ENCODE assay signal across 17 cellular contexts in the genomic region with DNA sequence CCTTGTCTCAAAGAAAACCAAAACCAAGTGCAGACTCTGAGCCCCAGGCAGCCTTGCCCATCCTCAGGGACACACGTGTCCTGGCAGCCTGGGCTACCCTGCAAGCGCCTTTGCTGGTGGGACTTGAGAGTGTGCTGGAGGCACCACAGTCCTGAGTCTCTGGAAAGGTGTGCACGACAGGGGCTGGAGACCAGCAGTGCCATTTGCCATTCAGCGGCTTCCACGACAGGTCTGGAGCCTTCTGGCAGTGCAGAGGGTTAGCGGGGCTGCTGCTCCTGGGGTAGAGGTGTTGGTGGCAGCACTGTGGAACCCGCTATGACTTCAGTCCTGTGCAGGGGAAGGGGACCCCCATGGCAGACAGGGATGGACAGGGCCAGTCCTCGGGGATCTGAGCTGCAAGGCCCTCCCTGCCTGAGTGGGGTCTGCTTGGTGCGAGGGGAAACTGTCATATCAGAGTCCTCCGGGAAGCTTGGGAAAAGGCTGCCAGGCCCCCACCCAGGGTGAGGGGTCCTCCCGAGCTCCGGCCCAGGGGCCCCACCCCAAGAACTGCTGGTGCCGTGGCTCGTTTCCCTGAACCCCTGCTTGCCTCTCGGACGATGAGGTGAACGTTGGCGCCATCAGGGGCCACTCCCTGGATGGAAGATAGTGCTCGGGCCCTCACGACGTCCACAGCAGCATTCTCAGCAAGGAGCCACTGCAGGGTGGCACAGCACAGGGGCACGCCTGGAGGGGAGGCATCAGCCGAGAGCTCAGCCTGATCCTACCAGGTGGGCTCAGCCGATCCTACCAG. TPM values are rescaled to one million over a fixed set of nuclear protein-coding genes. Genes with fewer than 3 reads are reported as not detected.
DNase-seq lines count a peak whose midpoint lies in the region; ATAC-seq and TF ChIP-seq lines count a peak whose summit lies in the region.
"Had no signal": no experiment of that assay in that cellular context is flagged by ENCODE, and none has a peak within 500 bp of the region (broad histone marks: within the 10 kb centered on the region; RNA-seq: fewer than 3 reads in every experiment).

No MANE protein-coding gene starts in this region.

- no peak overlapping the region for H3K23ac ChIP-seq in neuronal stem cell (ENCODE audit: low read depth, low read length, poor library complexity)

- dilution Hi-C loops in mammary epithelial cell (cut with HindIII; ENCODE audit: low sequenced_read_pairs) = no loop called here

- TF ChIP-seq CTCF in heart right ventricle (IDR thresholded peaks at IDR 0.05) (no peak), RWPE1 (conservative IDR thresholded peaks at IDR 0.05; ENCODE audit: low read depth) (no peak), mammary epithelial cell (conservative IDR thresholded peaks at IDR 0.05 in 1 of 2, IDR thresholded peaks at IDR 0.05 in 1 of 2; ENCODE audit: extremely low read depth in 1 of 2, insufficient read depth in 1 of 2, low read depth in 1 of 2, low read length in 2 of 2) (no peak)

- ATAC-seq in heart right ventricle (no peak), Right ventricle myocardium inferior (no peak)
- ATAC-seq: HCT116 had no signal

- no peak overlapping the region for H2BK120ac ChIP-seq in neuronal stem cell (ENCODE audit: low read depth, low read length)

- H3K79me1 ChIP-seq in neuronal stem cell (ENCODE audit: low read depth, low read length) = peaks cover 16% of the 10 kb centered on the region

- H2BK12ac ChIP-seq in neuronal stem cell (ENCODE audit: low read length) = no peak overlapping the region

- CTCF ChIA-PET in RWPE1 (lab: Yijun Ruan, JAX) = interaction anchor here (0.7 kb wide), 1 partner anchor 11 kb away, joined by 3 read pairs; no protein-coding TSS in a partner anchor
- CTCF ChIA-PET in mammary epithelial cell (lab: Charles Lee; ENCODE audit: low non-redundant PET) = no interaction called here

- H3K9me3 ChIP-seq in heart right ventricle = no peaks in the 10 kb centered on the region
- H3K9me3 ChIP-seq in neuronal stem cell (replicated peaks in 1 of 2; ENCODE audit: control insufficient read depth in 2 of 2, insufficient read depth in 1 of 2, low read depth in 1 of 2, low read length in 2 of 2) = no peaks in the 10 kb centered on the region
- H3K9me3 ChIP-seq in mammary epithelial cell (replicated peaks; ENCODE audit: insufficient read depth, low read length) = no peaks in the 10 kb centered on the region
- H3K9me3 ChIP-seq: BLaER1 had no signal

- WGBS in heart right ventricle, 2 donors = 91 to 92% methylated on average over 23 to 24 of the region's 24 CpGs
- WGBS in neuronal stem cell (ENCODE audit: extremely low coverage in 2 of 2, insufficient read length in 2 of 2, insufficient replicate concordance in 1 of 2), 2 donors = no CpG with 5 or more reads among the region's 24 CpGs
- WGBS in mammary epithelial cell (ENCODE audit: low coverage, missing lambda C conversion rate) = 92% methylated on average over 24 of the region's 24 CpGs

- H2AK5ac ChIP-seq in neuronal stem cell (ENCODE audit: low read depth, low read length) = no peak overlapping the region

- in situ Hi-C loops in mammary epithelial cell (cut with MboI; ENCODE audit: low sequenced_read_pairs in 2 of 2) = no loop called here

- H3K36me3 ChIP-seq in heart right ventricle = peaks cover 0 to 96% (median 44%) of the 10 kb centered on the region in 9 donors
- peaks cover 54 to 90% of the 10 kb centered on the region in 2 donors for H3K36me3 ChIP-seq in neuronal stem cell (replicated peaks in 1 of 2; ENCODE audit: control insufficient read depth in 2 of 2, insufficient read depth in 2 of 2, low read length in 2 of 2)
- peaks cover 3% of the 10 kb centered on the region for H3K36me3 ChIP-seq in mammary epithelial cell (ENCODE audit: insufficient read depth, low read length)

- no peak overlapping the region for H3K18ac ChIP-seq in neuronal stem cell (ENCODE audit: low read length)

- H3K14ac ChIP-seq in neuronal stem cell (ENCODE audit: low read length) = peak overlapping the region; percentile 75

- H3K4me2 ChIP-seq in neuronal stem cell (ENCODE audit: insufficient read depth, low read length, poor library complexity, severe bottlenecking) (no peak overlapping the region), mammary epithelial cell (ENCODE audit: insufficient read depth, low read depth, low read length) (no peak overlapping the region)
- H3K4me2 ChIP-seq: BLaER1 had no signal

- H3K27ac ChIP-seq in heart right ventricle (no peak overlapping the region), RWPE1 (peak overlapping the region; percentile 52), neuronal stem cell (replicated peaks; ENCODE audit: low read length) (no peak overlapping the region), mammary epithelial cell (ENCODE audit: insufficient read depth, low read depth, low read length) (no peak overlapping the region)
- H3K27ac ChIP-seq: BLaER1 had no signal

- no peaks in the 10 kb centered on the region for H3K27me3 ChIP-seq in heart right ventricle
- H3K27me3 ChIP-seq in neuronal stem cell (ENCODE audit: control insufficient read depth in 3 of 3, insufficient read depth in 3 of 3, low read depth in 1 of 3, low read length in 3 of 3) = no peaks in the 10 kb centered on the region
- no peaks in the 10 kb centered on the region for H3K27me3 ChIP-seq in mammary epithelial cell (ENCODE audit: insufficient read depth, low read length)
- H3K27me3 ChIP-seq: BLaER1 had no signal

- DNase-seq in heart right ventricle (peak; percentile 2 to 7), Right ventricle myocardium inferior (ENCODE audit: missing footprints) (no peak), RWPE1 (ENCODE audit: low spot score) (no peak), neuronal stem cell (ENCODE audit: low spot score) (no peak), mammary epithelial cell (no peak), GF-D8 (lab: John Stamatoyannopoulos, UW) (no peak)
- no peak for DNase-seq in stimulated activated CD4-positive, alpha-beta T cell treated with anti-CD3 and anti-CD28 coated beads, Interleukin-12 subunit alpha, Interleukin-12 subunit beta, amount 100 ng/mL, for 4 hours
- DNase-seq: 8988T; CD4-positive, alpha-beta memory T cell; DMS153; DMS79; GDM1; GOT3; H7 had no signal

- H3K4me1 ChIP-seq in heart right ventricle (peaks cover 0 to 18% (median 5%) of the 10 kb centered on the region in 9 donors), neuronal stem cell (ENCODE audit: control insufficient read depth in 2 of 2, insufficient read depth in 1 of 2, low read depth in 1 of 2, low read length in 2 of 2) (no peaks in the 10 kb centered on the region), mammary epithelial cell (ENCODE audit: insufficient read depth, low read length) (peaks cover 3% of the 10 kb centered on the region)

- peaks cover 14% of the 10 kb centered on the region for H3K79me2 ChIP-seq in mammary epithelial cell (ENCODE audit: insufficient read depth, low read length)

- H3K9ac ChIP-seq in neuronal stem cell (ENCODE audit: low read depth, low read length, poor library complexity) = no peak overlapping the region
- no peak overlapping the region for H3K9ac ChIP-seq in mammary epithelial cell (ENCODE audit: insufficient read depth, low read length)
- H3K9ac ChIP-seq: BLaER1 had no signal

- no peak overlapping the region for H2BK15ac ChIP-seq in neuronal stem cell (ENCODE audit: low read length)

- intact Hi-C loops in heart right ventricle (cut with DNase I) (no loop called here), Right ventricle myocardium inferior (cut with DNase I) (no loop called here), mammary epithelial cell (cut with micrococcal nuclease) (no loop called here)

- POLR2A ChIA-PET in RWPE1 (lab: Yijun Ruan, JAX; ENCODE audit: low non-redundant PET) = no interaction called here

- no peak overlapping the region for H2AFZ ChIP-seq in neuronal stem cell (ENCODE audit: low read length)
- no peak overlapping the region for H2AFZ ChIP-seq in mammary epithelial cell (ENCODE audit: low read depth, low read length)

- no peak overlapping the region for H2BK5ac ChIP-seq in neuronal stem cell (ENCODE audit: low read length)

- no peaks in the 10 kb centered on the region for H4K20me1 ChIP-seq in mammary epithelial cell (ENCODE audit: insufficient read depth, low read length)

- H3K4ac ChIP-seq in neuronal stem cell (ENCODE audit: low read length) = no peak overlapping the region

- H3K4me3 ChIP-seq in heart right ventricle (no peak overlapping the region), neuronal stem cell (ENCODE audit: low read length in 2 of 2) (peak overlapping the region in 1 of 2 donors; percentile 33), mammary epithelial cell (replicated peaks in 1 of 3; ENCODE audit: insufficient read depth in 1 of 3, low read depth in 2 of 3, low read length in 3 of 3) (no peak overlapping the region)
- H3K4me3 ChIP-seq: BLaER1 had no signal

- H4K8ac ChIP-seq in neuronal stem cell (ENCODE audit: low read depth, low read length) = no peak overlapping the region

- H4K91ac ChIP-seq in neuronal stem cell (ENCODE audit: low read depth, low read length, poor library complexity) = no peak overlapping the region

- no TSS peak for BruUV-seq in mammary epithelial cell (replicated peaks; lab: Mats Ljungman, UMichigan)

RNA-seq across cellular contexts. Expression of a gene that starts 6.8 kb away (rescaled TPM):
- total RNA-seq in heart right ventricle = 10 to 100 TPM in 8 of 10 donors, 1 to 10 TPM in 2; 8.7 to 17.2 (median 10.7) TPM
- 10 to 100 TPM; 16.5 to 30.6 TPM for polyA plus RNA-seq in heart right ventricle
- total RNA-seq in Right ventricle myocardium inferior = 14.8 TPM
- polyA plus RNA-seq in neuronal stem cell (2013, experiment 1 of 2) = 11.8 TPM
- polyA plus RNA-seq in neuronal stem cell (2013, experiment 2 of 2) = 12.1 TPM
- 10 to 100 TPM; 23.5 to 26.6 TPM for total RNA-seq in mammary epithelial cell
- polyA plus RNA-seq in mammary epithelial cell = 14.6 TPM
- 37.0 TPM for polyA minus RNA-seq in mammary epithelial cell

RNA-seq across cellular contexts. Expression of a gene that starts 17.2 kb away (rescaled TPM):
- total RNA-seq in heart right ventricle (1 to 10 TPM in 1 of 10 donors, under 1 TPM in 7, not detected in 2; 0.28 to 1.3 (median 0.45) TPM), Right ventricle myocardium inferior (0.19 TPM), mammary epithelial cell (under 1 TPM; 0.47 to 0.83 TPM)
- polyA plus RNA-seq in heart right ventricle (under 1 TPM; 0.14 to 0.95 TPM), mammary epithelial cell (0.03 TPM)
- polyA plus RNA-seq in neuronal stem cell (2013, experiment 1 of 2) = 0.20 TPM
- polyA plus RNA-seq in neuronal stem cell (2013, experiment 2 of 2) = 0.25 TPM
- polyA minus RNA-seq in mammary epithelial cell = not detected
- total RNA-seq: H7 had no signal
- polyA plus RNA-seq: CD14-positive monocyte had no signal

RNA-seq across cellular contexts. Expression of a gene that starts 32.8 kb away (rescaled TPM):
- 100 to 1,000 TPM; 298 to 959 (median 345) TPM for total RNA-seq in heart right ventricle
- 1,000 to 10,000 TPM in 1 of 2 donors, 100 to 1,000 TPM in 1; 290 to 1,180 TPM for polyA plus RNA-seq in heart right ventricle
- total RNA-seq in Right ventricle myocardium inferior = 468 TPM
- 5,937 TPM for polyA plus RNA-seq in neuronal stem cell (2013, experiment 1 of 2)
- 5,622 TPM for polyA plus RNA-seq in neuronal stem cell (2013, experiment 2 of 2)
- total RNA-seq in mammary epithelial cell = over 10,000 TPM in 1 of 2 donors, 1,000 to 10,000 TPM in 1; 3,950 to 24,255 TPM
- 8,707 TPM for polyA plus RNA-seq in mammary epithelial cell
- polyA minus RNA-seq in mammary epithelial cell = 4,992 TPM

Comparison
In these comparisons a context has a peak if more than half of its experiments do, and no peak if none do; other contexts are left out.
1. DNase-seq: peak in heart right ventricle (2 of 2); none in Right ventricle myocardium inferior (single experiment), RWPE1 (single experiment), neuronal stem cell (single experiment), mammary epithelial cell (single experiment), stimulated activated CD4-positive, alpha-beta T cell treated with anti-CD3 and anti-CD28 coated beads, Interleukin-12 subunit alpha, Interleukin-12 subunit beta, amount 100 ng/mL, for 4 hours (single experiment) and GF-D8 (single experiment).